10 cellular contexts compared by ENCODE assay signal in genomic region chr2:169072163-169072925, GRCh38. TPM values are rescaled to one million over a fixed set of nuclear protein-coding genes. Genes with fewer than 3 reads are reported as not detected.
A peak's percentile ranks its signal among the peaks of the same experiment; 100 is the strongest.
DNase-seq lines count a peak whose midpoint lies in the region; ATAC-seq, FAIRE-seq and TF ChIP-seq lines count a peak whose summit lies in the region.
"Had no signal": no experiment of that assay in that cellular context is flagged by ENCODE, and none has a peak within 500 bp of the region (broad histone marks: within the 10 kb centered on the region; RNA-seq: fewer than 3 reads in every experiment).

No MANE protein-coding gene starts in this region.

- no peaks in the 10 kb centered on the region for H3K9me3 Mint-ChIP-seq in Calu3 (ENCODE audit: low read depth, unreplicated experiment)
- H3K9me3 Mint-ChIP-seq: H9 had no signal

- no peak overlapping the region for H3K27ac Mint-ChIP-seq in Calu3 (ENCODE audit: unreplicated experiment)
- H3K27ac Mint-ChIP-seq: H9 had no signal

- H3K4me1 Mint-ChIP-seq in Calu3 (ENCODE audit: low read depth, unreplicated experiment) = peaks cover 35% of the 10 kb centered on the region
- H3K4me1 Mint-ChIP-seq: H9 had no signal

- no peaks in the 10 kb centered on the region for H3K27me3 Mint-ChIP-seq in Calu3 (ENCODE audit: unreplicated experiment)

- CTCF ChIA-PET in Calu3 (lab: Charles Lee) = interaction anchor here (0.6 kb wide), 1 partner anchor 194 kb away, joined by 3 read pairs; no protein-coding TSS in a partner anchor

- H3K4me3 Mint-ChIP-seq in Calu3 (ENCODE audit: low read depth, unreplicated experiment) = no peak overlapping the region
- H3K4me3 Mint-ChIP-seq: H9 had no signal

- DNase-seq in CD1c-positive myeloid dendritic cell (ENCODE audit: extremely low spot score) (peak; percentile 93), MV-4-11 (lab: John Stamatoyannopoulos, UW) (peak; percentile 98), germinal center (ENCODE audit: low spot score) (peak; percentile 19), Calu3 (no peak), D721Med (ENCODE audit: insufficient read length, low spot score) (no peak), NCI-H2171 (lab: John Stamatoyannopoulos, UW) (no peak)
- DNase-seq in central memory CD4-positive, alpha-beta T cell = no peak
- DNase-seq: DND-41, H9 had no signal

- no TSS peak for BruUV-seq in Calu3 (replicated peaks; lab: Mats Ljungman, UMichigan)

- ATAC-seq in GM21515 (IDR thresholded peaks at IDR 0.05; ENCODE audit: unreplicated experiment) = peak; percentile 48

- TF ChIP-seq CTCF in Calu3 (IDR thresholded peaks at IDR 0.05; ENCODE audit: unreplicated experiment) = no peak
- TF ChIP-seq CTCF in D721Med (IDR thresholded peaks at IDR 0.05; ENCODE audit: insufficient read depth, missing control alignments) = no peak

- intact Hi-C loops in Calu3 (cut with micrococcal nuclease; ENCODE audit: unreplicated experiment) = no loop called here

- FAIRE-seq in D721Med (lab: Jason Lieb, UNC) = no peak

- peaks cover 5% of the 10 kb centered on the region for H3K36me3 Mint-ChIP-seq in Calu3 (ENCODE audit: insufficient read depth, unreplicated experiment)

RNA-seq across cellular contexts. Expression of gene DHRS9, which starts 3.0 kb away (rescaled TPM):
- total RNA-seq in Calu3 (2022) = 16.6 and 46.8 TPM in 2 replicates
- total RNA-seq: H9 had no signal

RNA-seq across cellular contexts. Expression of gene ABCB11, which starts 41.2 kb away (rescaled TPM):
- total RNA-seq in Calu3 (2022) = 1.3 and 2.1 TPM in 2 replicates
- total RNA-seq: H9 had no signal

Comparison
In these comparisons a context has a peak if more than half of its experiments do, and no peak if none do; other contexts are left out.
1. DNase-seq: peak in CD1c-positive myeloid dendritic cell (single experiment), MV-4-11 (single experiment) and germinal center (single experiment); none in Calu3 (single experiment), central memory CD4-positive, alpha-beta T cell (single experiment), D721Med (single experiment) and NCI-H2171 (single experiment).